Comparison of ENCODE assay signal across 9 cellular contexts in genomic region chr5:14250778-14251711, GRCh38.
A peak's percentile ranks its signal among the peaks of the same experiment; 100 is the strongest.
DNase-seq lines count a peak whose midpoint lies in the region; ATAC-seq, FAIRE-seq and TF ChIP-seq lines count a peak whose summit lies in the region.
"Had no signal": no experiment of that assay in that cellular context is flagged by ENCODE, and none has a peak within 500 bp of the region (broad histone marks: within the 10 kb centered on the region; RNA-seq: fewer than 3 reads in every experiment).

No MANE protein-coding gene starts in this region.

- no peaks in the 10 kb centered on the region for H3K9me3 ChIP-seq in sigmoid colon

- TF ChIP-seq EP300 in sigmoid colon (IDR thresholded peaks at IDR 0.05) = no peak

- H3K27ac Mint-ChIP-seq in activated B cell treated with CpG ODN at 0.5 μM for 24 hours = peak overlapping the region; percentile 87
- H3K27ac Mint-ChIP-seq: activated naive CD4-positive, alpha-beta T cell treated with anti-CD3 and anti-CD28 coated beads, Interleukin-2, amount 50 U/mL, for 72 hours had no signal

- intact Hi-C loops in activated B cell treated with CpG ODN at 0.5 μM for 24 hours (cut with micrococcal nuclease) (loop anchor here (1.0 to 2.0 kb wide), 3 partner anchors 7 to 36 kb away; no protein-coding TSS in a partner anchor), sigmoid colon (cut with DNase I) (loop anchor here (1.0 kb wide), 1 partner anchor 13 kb away; no protein-coding TSS in a partner anchor)

- ATAC-seq in HG02943 (IDR thresholded peaks at IDR 0.05; ENCODE audit: low read depth, unreplicated experiment) = peak; percentile 45
- peak; percentile 25 for ATAC-seq in activated B cell treated with CpG ODN at 0.5 μM for 24 hours (ENCODE audit: low read depth)

- TF ChIP-seq CTCF in activated B cell treated with CpG ODN at 0.5 μM for 24 hours (IDR thresholded peaks at IDR 0.05) (no peak), sigmoid colon (IDR thresholded peaks at IDR 0.05) (no peak)

- no peaks in the 10 kb centered on the region for H3K27me3 Mint-ChIP-seq in activated B cell treated with CpG ODN at 0.5 μM for 24 hours

- no peaks in the 10 kb centered on the region for H3K36me3 ChIP-seq in sigmoid colon

- peak overlapping the region; percentile 62 to 75 (median 68) for H3K27ac ChIP-seq in sigmoid colon

- H3K36me3 Mint-ChIP-seq in activated B cell treated with CpG ODN at 0.5 μM for 24 hours (ENCODE audit: low read depth) = peaks cover 7% of the 10 kb centered on the region

- POLR2A ChIA-PET in activated B cell treated with CpG ODN at 0.5 μM for 24 hours (lab: Charles Lee) = interaction anchor here (0.9 to 1.4 kb wide), 3 partner anchors 10 to 106 kb away, joined by 3 to 5 read pairs (median 4); no protein-coding TSS in a partner anchor

- H3K4me1 Mint-ChIP-seq in activated B cell treated with CpG ODN at 0.5 μM for 24 hours = peaks cover 86% of the 10 kb centered on the region

- DNase-seq in GM19239 (ENCODE audit: insufficient read length, low spot score) = no peak
- DNase-seq in activated B cell treated with CpG ODN at 0.5 μM for 24 hours = no peak
- no peak for DNase-seq in sigmoid colon
- no peak for DNase-seq in glomerular visceral epithelial cell (ENCODE audit: extremely low spot score)
- no peak for DNase-seq in COR-L47 (lab: John Stamatoyannopoulos, UW)
- no peak for DNase-seq in T1000 (lab: John Stamatoyannopoulos, UW)
- DNase-seq in hepatic stellate cell (ENCODE audit: low spot score) = no peak

- CTCF ChIA-PET in activated B cell treated with CpG ODN at 0.5 μM for 24 hours (lab: Charles Lee) = interaction anchor here (1.0 kb wide), 2 partner anchors 142 to 263 kb away, joined by 3 to 4 read pairs; no protein-coding TSS in a partner anchor

- peak overlapping the region; percentile 55 for H3K4me3 Mint-ChIP-seq in activated B cell treated with CpG ODN at 0.5 μM for 24 hours

- H3K9me3 Mint-ChIP-seq in activated B cell treated with CpG ODN at 0.5 μM for 24 hours = peaks cover 2% of the 10 kb centered on the region

- peak; percentile 62 for FAIRE-seq in GM19239 (lab: Jason Lieb, UNC)

- H3K4me3 ChIP-seq in sigmoid colon = no peak overlapping the region

- H3K4me1 ChIP-seq in sigmoid colon = peaks cover 0 to 72% (median 55%) of the 10 kb centered on the region in 4 donors

- no peak for TF ChIP-seq POLR2A in sigmoid colon (IDR thresholded peaks at IDR 0.05)

- WGBS in sigmoid colon, 2 donors = 72 to 75% methylated on average over 11 of the region's 11 CpGs

- H3K27me3 ChIP-seq in sigmoid colon = no peaks in the 10 kb centered on the region
